1 cellular context compared by ENCODE assay signal in genomic region chr14:39368261-39368959, GRCh38.
TF ChIP-seq lines count a peak whose summit lies in the region.

No MANE protein-coding gene starts in this region.

TF ChIP-seq in HEK293, 187 proteins besides CTCF, POLR2A, EP300 and RAD21 (continued from another document):
- no peak for TF ChIP-seq PRDM6 (tag by site-specific recombination; IDR thresholded peaks at IDR 0.05)
- TF ChIP-seq GLIS1 (tag by site-specific recombination; IDR thresholded peaks at IDR 0.05) = peak; percentile 31; the same call in 1 of the 2 replicates
